ENCODE assay signal across 15 cellular contexts in genomic region chr14:53842938-53843337, GRCh38.
DNase-seq lines count a peak whose midpoint lies in the region; ATAC-seq and TF ChIP-seq lines count a peak whose summit lies in the region.
"Had no signal": no experiment of that assay in that cellular context is flagged by ENCODE, and none has a peak within 500 bp of the region (broad histone marks: within the 10 kb centered on the region; RNA-seq: fewer than 3 reads in every experiment).

No MANE protein-coding gene starts in this region.

- no peaks in the 10 kb centered on the region for H3K27me3 Mint-ChIP-seq in WTC11 (ENCODE audit: low read depth)
- H3K27me3 Mint-ChIP-seq: CD4-positive, alpha-beta memory T cell had no signal

- POLR2A ChIA-PET in WTC11 (lab: Charles Lee) = no interaction called here

- H3K36me3 ChIP-seq in body of pancreas (replicated peaks in 1 of 2; ENCODE audit: insufficient read depth in 1 of 2, low read depth in 2 of 2) = no peaks in the 10 kb centered on the region
- H3K36me3 ChIP-seq in left lung = no peaks in the 10 kb centered on the region
- H3K36me3 ChIP-seq: heart left ventricle, prostate gland had no signal

- H3K36me3 Mint-ChIP-seq in WTC11 = peaks cover 4% of the 10 kb centered on the region
- H3K36me3 Mint-ChIP-seq: CD4-positive, alpha-beta memory T cell had no signal

- TF ChIP-seq POLR2A in body of pancreas (IDR thresholded peaks at IDR 0.05) = no peak

- no peaks in the 10 kb centered on the region for H3K4me1 ChIP-seq in right cardiac atrium (ENCODE audit: control insufficient read depth, insufficient read depth, low read length)
- peaks cover 12% of the 10 kb centered on the region for H3K4me1 ChIP-seq in body of pancreas
- no peaks in the 10 kb centered on the region for H3K4me1 ChIP-seq in left lung
- H3K4me1 ChIP-seq: prostate gland had no signal

- CTCF ChIA-PET in WTC11 (lab: Charles Lee) = interaction anchor here (1.7 kb wide), 1 partner anchor 303 kb away, joined by 3 read pairs; no protein-coding TSS in a partner anchor

- WGBS in right cardiac atrium = 21% methylated on average over 4 of the region's 4 CpGs
- WGBS in body of pancreas, 2 donors = 12 to 27% methylated on average over 4 of the region's 4 CpGs

- no peaks in the 10 kb centered on the region for H3K4me1 Mint-ChIP-seq in WTC11
- H3K4me1 Mint-ChIP-seq: CD4-positive, alpha-beta memory T cell; H9 had no signal

- H3K4me3 Mint-ChIP-seq in WTC11 = no peak overlapping the region
- H3K4me3 Mint-ChIP-seq: activated naive CD4-positive, alpha-beta T cell treated with anti-CD3 and anti-CD28 coated beads for 36 hours; CD4-positive, alpha-beta memory T cell; H9 had no signal

- DNase-seq in right cardiac atrium (no peak), Right ventricle myocardium superior (no peak), body of pancreas (peak; percentile 6 to 39 (median 22)), left lung (no peak), WTC11 (ENCODE audit: low spot score) (no peak), NCI-H2107 (lab: John Stamatoyannopoulos, UW) (no peak)
- DNase-seq: activated naive CD4-positive, alpha-beta T cell treated with anti-CD3 and anti-CD28 coated beads for 36 hours; caudate nucleus; CD4-positive, alpha-beta memory T cell; H9; heart left ventricle; NCI-H1694 had no signal

- H3K4me3 ChIP-seq in right cardiac atrium (ENCODE audit: low read length) = no peak overlapping the region
- no peak overlapping the region for H3K4me3 ChIP-seq in body of pancreas
- H3K4me3 ChIP-seq in left lung = no peak overlapping the region
- H3K4me3 ChIP-seq: heart left ventricle, prostate gland had no signal

- no peak for TF ChIP-seq CTCF in body of pancreas (IDR thresholded peaks at IDR 0.05)
- no peak for TF ChIP-seq CTCF in left lung (IDR thresholded peaks at IDR 0.05)
- no peak for TF ChIP-seq CTCF in WTC11 (IDR thresholded peaks at IDR 0.05)

- intact Hi-C loops in right cardiac atrium (cut with DNase I) = no loop called here
- intact Hi-C loops in Right ventricle myocardium superior (cut with DNase I) = no loop called here
- intact Hi-C loops in body of pancreas (cut with DNase I) = no loop called here
- intact Hi-C loops in left lung (cut with DNase I) = no loop called here

- ATAC-seq in right cardiac atrium (peak; percentile 73 to 77), Right ventricle myocardium superior (ENCODE audit: poor library complexity) (no peak), body of pancreas (peak; percentile 93), left lung (peak; percentile 85), WTC11 (no peak), HG02798 (IDR thresholded peaks at IDR 0.05; ENCODE audit: poor library complexity, unreplicated experiment) (no peak), GM21360 (IDR thresholded peaks at IDR 0.05; ENCODE audit: unreplicated experiment) (no peak)

- H3K27ac Mint-ChIP-seq in WTC11 = no peak overlapping the region
- H3K27ac Mint-ChIP-seq: activated naive CD4-positive, alpha-beta T cell treated with anti-CD3 and anti-CD28 coated beads for 36 hours; H9 had no signal

- H3K27ac ChIP-seq in right cardiac atrium (ENCODE audit: low read length) (no peak overlapping the region), body of pancreas (peak overlapping the region in 3 of 4 donors; percentile 27 to 62 (median 58)), left lung (no peak overlapping the region)
- H3K27ac ChIP-seq: heart left ventricle, prostate gland had no signal

- H3K27me3 ChIP-seq in right cardiac atrium (ENCODE audit: control insufficient read depth, insufficient read depth) (no peaks in the 10 kb centered on the region), body of pancreas (no peaks in the 10 kb centered on the region), left lung (no peaks in the 10 kb centered on the region)
- H3K27me3 ChIP-seq: heart left ventricle had no signal

- peaks cover 25% of the 10 kb centered on the region for H3K9me3 Mint-ChIP-seq in WTC11

- H3K9me3 ChIP-seq in right cardiac atrium (ENCODE audit: control insufficient read depth, low read length) = no peaks in the 10 kb centered on the region
- H3K9me3 ChIP-seq in body of pancreas = no peaks in the 10 kb centered on the region
- peaks cover 0 to 11% of the 10 kb centered on the region in 2 donors for H3K9me3 ChIP-seq in left lung
- H3K9me3 ChIP-seq: prostate gland had no signal

TF ChIP-seq in WTC11, 78 proteins besides CTCF, POLR2A, EP300 and RAD21 (continues in another document):
- TF ChIP-seq ZNF671 (CRISPR knock-in tag; IDR thresholded peaks at IDR 0.05) (no peak), FOXP4 (CRISPR knock-in tag; IDR thresholded peaks at IDR 0.05) (no peak), NFYB (CRISPR knock-in tag; conservative IDR thresholded peaks at IDR 0.05; ENCODE audit: low read depth) (no peak), NR2C2 (CRISPR knock-in tag; IDR thresholded peaks at IDR 0.05) (no peak), HMGA2 (CRISPR knock-in tag; IDR thresholded peaks at IDR 0.05) (no peak), ELF4 (CRISPR knock-in tag; IDR thresholded peaks at IDR 0.05; ENCODE audit: low read depth) (no peak), NFATC4 (CRISPR knock-in tag; IDR thresholded peaks at IDR 0.05) (no peak), ZNF121 (CRISPR knock-in tag; IDR thresholded peaks at IDR 0.05) (no peak), ATF6 (CRISPR knock-in tag; IDR thresholded peaks at IDR 0.05) (no peak), OVOL2 (CRISPR knock-in tag; IDR thresholded peaks at IDR 0.05; ENCODE audit: borderline replicate concordance) (no peak), PRRX2 (CRISPR knock-in tag; IDR thresholded peaks at IDR 0.05) (no peak), EMX1 (CRISPR knock-in tag; IDR thresholded peaks at IDR 0.05) (no peak), RELA (CRISPR knock-in tag; IDR thresholded peaks at IDR 0.05; ENCODE audit: borderline replicate concordance) (no peak)
- TF ChIP-seq, protein P1, sequence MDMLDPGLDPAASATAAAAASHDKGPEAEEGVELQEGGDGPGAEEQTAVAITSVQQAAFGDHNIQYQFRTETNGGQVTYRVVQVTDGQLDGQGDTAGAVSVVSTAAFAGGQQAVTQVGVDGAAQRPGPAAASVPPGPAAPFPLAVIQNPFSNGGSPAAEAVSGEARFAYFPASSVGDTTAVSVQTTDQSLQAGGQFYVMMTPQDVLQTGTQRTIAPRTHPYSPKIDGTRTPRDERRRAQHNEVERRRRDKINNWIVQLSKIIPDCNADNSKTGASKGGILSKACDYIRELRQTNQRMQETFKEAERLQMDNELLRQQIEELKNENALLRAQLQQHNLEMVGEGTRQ (CRISPR knock-in tag; IDR thresholded peaks at IDR 0.05) = no peak
- TF ChIP-seq, protein P2, sequence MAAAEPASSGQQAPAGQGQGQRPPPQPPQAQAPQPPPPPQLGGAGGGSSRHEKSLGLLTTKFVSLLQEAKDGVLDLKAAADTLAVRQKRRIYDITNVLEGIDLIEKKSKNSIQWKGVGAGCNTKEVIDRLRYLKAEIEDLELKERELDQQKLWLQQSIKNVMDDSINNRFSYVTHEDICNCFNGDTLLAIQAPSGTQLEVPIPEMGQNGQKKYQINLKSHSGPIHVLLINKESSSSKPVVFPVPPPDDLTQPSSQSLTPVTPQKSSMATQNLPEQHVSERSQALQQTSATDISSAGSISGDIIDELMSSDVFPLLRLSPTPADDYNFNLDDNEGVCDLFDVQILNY (CRISPR knock-in tag; IDR thresholded peaks at IDR 0.05) = no peak
- TF ChIP-seq, protein P3, sequence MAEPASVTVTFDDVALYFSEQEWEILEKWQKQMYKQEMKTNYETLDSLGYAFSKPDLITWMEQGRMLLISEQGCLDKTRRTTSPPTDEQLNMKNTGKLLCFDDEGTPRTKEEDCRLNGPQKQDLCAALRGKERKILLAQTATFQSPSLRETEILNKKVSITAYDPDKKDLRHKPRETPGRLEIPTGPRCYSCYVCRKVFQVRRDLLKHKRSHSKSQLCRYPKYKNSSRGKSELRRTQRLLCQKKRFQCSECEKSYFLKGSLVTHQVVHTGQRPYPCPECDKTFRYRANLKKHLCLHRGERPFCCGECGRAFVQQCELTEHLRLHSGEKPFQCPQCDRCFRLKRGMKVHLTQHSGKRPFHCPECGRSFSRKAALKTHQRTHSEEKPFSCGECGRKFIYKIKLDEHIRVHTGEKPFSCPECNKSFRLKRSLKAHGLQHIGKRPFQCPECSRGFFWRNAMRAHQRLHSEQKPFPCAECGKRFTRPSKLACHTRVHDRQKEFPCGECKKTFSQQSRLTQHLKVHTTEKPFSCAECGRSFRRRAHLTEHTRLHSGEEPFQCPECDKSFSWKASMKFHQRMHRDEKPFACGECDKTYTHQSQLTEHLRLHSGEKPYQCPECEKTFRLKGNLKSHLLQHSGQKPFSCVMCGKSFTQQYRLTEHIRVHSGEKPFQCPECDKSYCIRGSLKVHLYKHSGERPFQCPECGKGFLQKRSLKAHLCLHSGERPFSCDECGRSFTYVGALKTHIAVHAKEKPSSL (CRISPR knock-in tag; conservative IDR thresholded peaks at IDR 0.05) = no peak

Comparison
In these comparisons a context has a peak if more than half of its experiments do, and no peak if none do; other contexts are left out.
1. ATAC-seq: peak in right cardiac atrium (2 of 2), body of pancreas (single experiment) and left lung (single experiment); none in Right ventricle myocardium superior (single experiment), WTC11 (single experiment), HG02798 (single experiment) and GM21360 (single experiment).
2. DNase-seq: peak in body of pancreas (4 of 4); none in right cardiac atrium (0 of 3), Right ventricle myocardium superior (single experiment), left lung (0 of 2), WTC11 (single experiment) and NCI-H2107 (single experiment).
3. H3K27ac ChIP-seq: peak in body of pancreas (3 of 4); none in right cardiac atrium (single experiment) and left lung (0 of 2).